ENCODE assay signal across 9 cellular contexts in the genomic region with DNA sequence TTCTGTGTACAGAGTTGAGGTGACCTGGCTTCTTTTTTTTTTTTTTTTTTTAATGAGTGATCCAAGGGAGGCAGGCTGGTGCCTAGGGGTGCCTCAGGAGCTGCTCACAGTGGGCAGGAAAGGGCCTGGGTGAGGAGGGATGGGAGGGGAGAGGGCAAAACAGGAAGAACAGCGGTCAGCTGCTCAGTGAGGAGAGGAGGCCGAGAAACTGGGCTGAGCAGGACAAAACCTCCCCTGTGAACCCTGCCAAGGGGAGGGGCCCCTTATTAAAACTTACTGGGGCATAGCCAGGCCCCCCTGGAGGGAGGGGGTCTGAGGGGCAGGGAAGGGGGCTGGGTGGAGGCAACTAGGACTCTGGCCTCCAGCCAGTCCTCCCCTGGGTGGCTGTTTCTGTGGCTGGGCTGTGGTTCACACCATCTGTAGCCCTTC.
A peak's percentile ranks its signal among the peaks of the same experiment; 100 is the strongest.
DNase-seq lines count a peak whose midpoint lies in the region; ATAC-seq and TF ChIP-seq lines count a peak whose summit lies in the region.
"Had no signal": no experiment of that assay in that cellular context is flagged by ENCODE, and none has a peak within 500 bp of the region (broad histone marks: within the 10 kb centered on the region; RNA-seq: fewer than 3 reads in every experiment).

No MANE protein-coding gene starts in this region.

- CTCF ChIA-PET in AG04449 (lab: Yijun Ruan, JAX) = interaction anchor here (1.0 to 2.4 kb wide), 3 partner anchors 10 to 118 kb away, joined by 3 to 11 read pairs (median 4); no protein-coding TSS in a partner anchor

- DNase-seq in AG04449 (ENCODE audit: low read depth, low spot score) = no peak
- DNase-seq in KBM-7 = peak; percentile 69
- DNase-seq in HAP-1 (ENCODE audit: low spot score in 2 of 2) = no peak
- no peak for DNase-seq in stimulated activated CD4-positive, alpha-beta T cell treated with anti-CD3 and anti-CD28 coated beads, Interleukin-4, amount 100 ng/mL, for 1 hour
- no peak for DNase-seq in NCI-H2107 (lab: John Stamatoyannopoulos, UW)

- H3K36me3 ChIP-seq in mucosa of stomach (ENCODE audit: control insufficient read depth, insufficient read depth, low read length) (no peaks in the 10 kb centered on the region), HAP-1 (replicated peaks) (peaks cover 14% of the 10 kb centered on the region)

- peak overlapping the region; percentile 47 for H3K9ac ChIP-seq in mucosa of stomach (ENCODE audit: low read length)

- no peaks in the 10 kb centered on the region for H3K9me3 ChIP-seq in mucosa of stomach (ENCODE audit: control insufficient read depth, low read length)
- H3K9me3 ChIP-seq in HAP-1 = no peaks in the 10 kb centered on the region

- H3K27me3 ChIP-seq in mucosa of stomach (ENCODE audit: control insufficient read depth, insufficient read depth, low read length) (peaks cover 8% of the 10 kb centered on the region), HAP-1 (ENCODE audit: low read depth) (no peaks in the 10 kb centered on the region)

- in situ Hi-C loops in KBM-7 (cut with MboI; ENCODE audit: low pct_unique_long_range_greater_than_20kb, low sequenced_read_pairs) = no loop called here
- in situ Hi-C loops in HAP-1 (cut with MboI; ENCODE audit: low sequenced_read_pairs) = no loop called here

- H3K4me3 ChIP-seq in AG04449 (ENCODE audit: low read depth, low read length) (peak overlapping the region; percentile 37; the same call in 1 of the 2 replicates), mucosa of stomach (ENCODE audit: low read length) (no peak overlapping the region), HAP-1 (no peak overlapping the region)

- H3K4me1 ChIP-seq in mucosa of stomach (ENCODE audit: control insufficient read depth, insufficient read depth, low read length) (peaks cover 8% of the 10 kb centered on the region), HAP-1 (peaks cover 12% of the 10 kb centered on the region)

- TF ChIP-seq CTCF in AG04449 (IDR thresholded peaks at IDR 0.05; ENCODE audit: insufficient read depth, low read length, missing control alignments) = no peak

- POLR2A ChIA-PET in AG04449 (lab: Yijun Ruan, JAX) = interaction anchor here (0.7 kb wide), 1 partner anchor 60 kb away, joined by 4 read pairs; no protein-coding TSS in a partner anchor

- peak overlapping the region; percentile 83 for H3K27ac ChIP-seq in cingulate gyrus (ENCODE audit: low read depth, low read length)
- H3K27ac ChIP-seq: epithelial cell of prostate had no signal

- no peak for ATAC-seq in HG03442 (IDR thresholded peaks at IDR 0.05; ENCODE audit: unreplicated experiment)
